Comparison of ENCODE assay signal across 20 cellular contexts in the genomic region with DNA sequence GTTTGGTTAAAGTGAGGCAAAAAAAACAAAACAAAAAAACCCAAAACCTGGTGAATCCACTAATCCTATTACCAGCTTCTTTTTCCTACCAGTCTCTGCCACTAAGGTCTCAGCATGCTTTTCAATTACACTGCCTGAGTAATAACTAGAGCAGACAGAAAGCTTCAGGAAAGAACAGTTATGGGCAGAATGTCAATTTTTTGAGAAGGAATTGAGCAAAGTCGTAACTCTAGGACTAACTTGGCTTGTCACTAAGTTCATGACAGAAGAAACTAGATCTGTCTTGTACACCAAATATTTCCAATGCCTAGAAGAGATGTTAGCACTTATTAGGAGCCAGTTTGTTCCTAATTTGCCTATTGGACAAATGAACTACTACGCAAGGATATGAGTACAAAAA.
DNase-seq lines count a peak whose midpoint lies in the region; ATAC-seq, FAIRE-seq and TF ChIP-seq lines count a peak whose summit lies in the region.
"Had no signal": no experiment of that assay in that cellular context is flagged by ENCODE, and none has a peak within 500 bp of the region (broad histone marks: within the 10 kb centered on the region; RNA-seq: fewer than 3 reads in every experiment).

No MANE protein-coding gene starts in this region.

- POLR2A ChIA-PET in K562 (lab: Yijun Ruan, JAX): interaction anchor here (0.6 to 1.1 kb wide), 2 partner anchors 10 to 28 kb away, joined by 3 read pairs; no protein-coding TSS in a partner anchor

- peaks cover 0 to 4% of the 10 kb centered on the region in 2 experiments; a peak in 3 of 5 replicates for H3K4me1 ChIP-seq in K562 (replicated peaks in 1 of 2; ENCODE audit: control insufficient read depth in 2 of 2, insufficient read depth in 2 of 2, low read length in 2 of 2)
- H3K4me1 ChIP-seq: A549, BLaER1 had no signal

- no peak for FAIRE-seq in K562 (lab: Jason Lieb, UNC)
- FAIRE-seq: A549, GM12878, H54 had no signal

- H3K9ac ChIP-seq in K562 (ENCODE audit: insufficient read depth in 1 of 2, low read depth in 2 of 2, low read length in 2 of 2): no peak overlapping the region
- H3K9ac ChIP-seq: BLaER1 had no signal

- no peaks in the 10 kb centered on the region for H3K9me1 ChIP-seq in K562 (ENCODE audit: control insufficient read depth, insufficient read depth, low read length)

- TF ChIP-seq POLR2A in K562 (conservative IDR thresholded peaks at IDR 0.05): no peak

- 36% methylated on average over 2 of the region's 2 CpGs for WGBS in K562 (ENCODE audit: insufficient coverage, low coverage, missing lambda C conversion rate)

- no peaks in the 10 kb centered on the region for H3K79me2 ChIP-seq in K562 (ENCODE audit: control insufficient read depth, insufficient read depth, low read length)

- in situ Hi-C loops in G401 (cut with HindIII; ENCODE audit: low sequenced_read_pairs): no loop called here
- in situ Hi-C loops in K562 (cut with MboI): no loop called here

- intact Hi-C loops in K562 (cut with micrococcal nuclease) (no loop called here), left ventricle myocardium superior (cut with micrococcal nuclease) (no loop called here)

- no peak overlapping the region for H3K4me2 ChIP-seq in K562 (ENCODE audit: insufficient read depth, low read length)
- H3K4me2 ChIP-seq: A549, BLaER1 had no signal

- no peaks in the 10 kb centered on the region for H3K36me3 ChIP-seq in K562 (ENCODE audit: control insufficient read depth, insufficient read depth, low read length)
- H3K36me3 ChIP-seq: BLaER1 had no signal

- CTCF ChIA-PET in K562 (lab: Yijun Ruan, JAX; ENCODE audit: low intra/inter-chr PET ratio): no interaction called here

- no TSS peak for BruUV-seq in K562 (replicated peaks; lab: Mats Ljungman, UMichigan)

- no peak; the same call in 2 of the 3 replicates for ATAC-seq in K562
- ATAC-seq in left ventricle myocardium superior: peak; percentile 74
- ATAC-seq in HG03097 (IDR thresholded peaks at IDR 0.05; ENCODE audit: low FRiP score, unreplicated experiment): no peak
- ATAC-seq: GM12878 had no signal

- H3K4me3 ChIP-seq in K562: no peak overlapping the region
- H3K4me3 ChIP-seq: A549, BLaER1, GM12878 had no signal

- H3K27me3 ChIP-seq in K562 (ENCODE audit: control insufficient read depth in 2 of 2, insufficient read depth in 2 of 2, low read length in 2 of 2): no peaks in the 10 kb centered on the region
- H3K27me3 ChIP-seq: BLaER1 had no signal

- no peak for TF ChIP-seq RAD21 in K562 (CRISPR knock-in tag; conservative IDR thresholded peaks at IDR 0.05 in 1 of 2, IDR thresholded peaks at IDR 0.05 in 1 of 2)

- TF ChIP-seq EP300 in K562 (IDR thresholded peaks at IDR 0.05; ENCODE audit: low read length): no peak

- no peaks in the 10 kb centered on the region for H4K20me1 ChIP-seq in K562 (replicated peaks; ENCODE audit: control insufficient read depth, insufficient read depth, low read length)
- H4K20me1 ChIP-seq: BLaER1 had no signal

- peak overlapping the region; percentile 1; the same call in 1 of the 2 replicates for H2AFZ ChIP-seq in K562 (ENCODE audit: low read depth, low read length)

- no peaks in the 10 kb centered on the region for H3K9me3 ChIP-seq in K562 (replicated peaks; ENCODE audit: control insufficient read depth, insufficient read depth, low read depth, low read length)
- H3K9me3 ChIP-seq: A549, BLaER1 had no signal

- peak; percentile 69 for DNase-seq in G401 (ENCODE audit: low spot score)
- DNase-seq in K562 (ENCODE audit: extremely low read depth in 1 of 4, low spot score in 3 of 4): no peak
- no peak for DNase-seq in left ventricle myocardium superior
- peak; percentile 2 for DNase-seq in stromal cell of bone marrow (ENCODE audit: low read depth)
- DNase-seq in DMS53 (lab: John Stamatoyannopoulos, UW): no peak
- no peak for DNase-seq in SW480 (ENCODE audit: low spot score)
- DNase-seq: CD4-positive, alpha-beta memory T cell; DMS153; KBM-7; MV-4-11; NCI-H187 treated with DMSO at 0.1 percent for 48 hours; NCI-H226; NCI-H524; NCI-H82; RPMI8226 had no signal

- TF ChIP-seq CTCF in K562 (IDR thresholded peaks at IDR 0.05 in 2 of 3, conservative IDR thresholded peaks at IDR 0.05 in 1 of 3; ENCODE audit: insufficient read depth in 2 of 3, low read depth in 1 of 3, low read length in 3 of 3): no peak

- no peak overlapping the region for H3K27ac ChIP-seq in K562 (ENCODE audit: extremely low read depth, low read depth, low read length)
- H3K27ac ChIP-seq: A549, BLaER1 had no signal

TF ChIP-seq in K562, 482 proteins besides CTCF, POLR2A, EP300 and RAD21:
- TF ChIP-seq ETV1 (tag; conservative IDR thresholded peaks at IDR 0.05; ENCODE audit: low read depth) (no peak), PHF20 (IDR thresholded peaks at IDR 0.05; ENCODE audit: partially characterized antibody) (no peak), C11orf30 (IDR thresholded peaks at IDR 0.05; ENCODE audit: low read depth) (no peak), SAP30 (IDR thresholded peaks at IDR 0.05; ENCODE audit: borderline replicate concordance, insufficient read depth, low read depth, low read length, poor library complexity, severe bottlenecking) (no peak)

Comparison
In these comparisons a context has a peak if more than half of its experiments do, and no peak if none do; other contexts are left out.
1. DNase-seq: peak in G401 (single experiment) and stromal cell of bone marrow (single experiment); none in K562 (0 of 4), left ventricle myocardium superior (single experiment), DMS53 (single experiment) and SW480 (single experiment).